1 cellular context compared by ENCODE assay signal in the genomic region with DNA sequence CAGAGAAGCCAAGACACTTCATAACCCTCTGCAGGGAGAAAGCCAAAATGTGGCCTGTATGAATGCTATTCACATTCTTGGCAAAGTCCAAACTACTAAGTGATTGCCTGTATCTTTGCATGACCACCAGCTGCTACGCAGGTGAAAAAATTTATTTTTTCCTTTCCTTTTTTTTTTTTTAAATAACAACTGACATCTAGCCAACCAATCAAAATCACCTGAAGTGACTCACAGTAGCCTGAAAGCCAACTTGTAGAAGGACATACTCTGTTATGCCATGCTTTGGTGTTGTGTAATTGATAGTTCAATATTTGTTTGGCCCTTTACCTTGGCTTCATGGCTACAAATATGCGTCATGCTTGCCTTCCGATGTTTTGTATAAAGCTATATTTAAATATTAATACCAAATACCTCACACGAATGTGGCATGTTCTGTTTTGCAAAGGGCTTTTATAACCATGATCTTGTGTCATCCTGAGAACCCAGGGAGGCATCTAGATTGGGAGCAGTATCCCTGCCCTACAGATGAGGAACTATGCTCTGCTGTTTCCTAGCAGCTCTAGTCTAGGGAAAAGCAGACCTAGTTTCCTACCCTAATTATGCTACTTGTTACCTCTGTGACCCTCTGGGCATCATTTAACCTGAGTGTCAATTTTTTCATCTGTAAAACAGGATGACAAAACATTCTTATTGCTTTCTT.
A peak's percentile ranks its signal among the peaks of the same experiment; 100 is the strongest.
TF ChIP-seq lines count a peak whose summit lies in the region.

No MANE protein-coding gene starts in this region.

TF ChIP-seq in HepG2, 621 proteins besides CTCF, POLR2A, EP300 and RAD21 (continued from another document and continues in another):
- TF ChIP-seq, protein P1, sequence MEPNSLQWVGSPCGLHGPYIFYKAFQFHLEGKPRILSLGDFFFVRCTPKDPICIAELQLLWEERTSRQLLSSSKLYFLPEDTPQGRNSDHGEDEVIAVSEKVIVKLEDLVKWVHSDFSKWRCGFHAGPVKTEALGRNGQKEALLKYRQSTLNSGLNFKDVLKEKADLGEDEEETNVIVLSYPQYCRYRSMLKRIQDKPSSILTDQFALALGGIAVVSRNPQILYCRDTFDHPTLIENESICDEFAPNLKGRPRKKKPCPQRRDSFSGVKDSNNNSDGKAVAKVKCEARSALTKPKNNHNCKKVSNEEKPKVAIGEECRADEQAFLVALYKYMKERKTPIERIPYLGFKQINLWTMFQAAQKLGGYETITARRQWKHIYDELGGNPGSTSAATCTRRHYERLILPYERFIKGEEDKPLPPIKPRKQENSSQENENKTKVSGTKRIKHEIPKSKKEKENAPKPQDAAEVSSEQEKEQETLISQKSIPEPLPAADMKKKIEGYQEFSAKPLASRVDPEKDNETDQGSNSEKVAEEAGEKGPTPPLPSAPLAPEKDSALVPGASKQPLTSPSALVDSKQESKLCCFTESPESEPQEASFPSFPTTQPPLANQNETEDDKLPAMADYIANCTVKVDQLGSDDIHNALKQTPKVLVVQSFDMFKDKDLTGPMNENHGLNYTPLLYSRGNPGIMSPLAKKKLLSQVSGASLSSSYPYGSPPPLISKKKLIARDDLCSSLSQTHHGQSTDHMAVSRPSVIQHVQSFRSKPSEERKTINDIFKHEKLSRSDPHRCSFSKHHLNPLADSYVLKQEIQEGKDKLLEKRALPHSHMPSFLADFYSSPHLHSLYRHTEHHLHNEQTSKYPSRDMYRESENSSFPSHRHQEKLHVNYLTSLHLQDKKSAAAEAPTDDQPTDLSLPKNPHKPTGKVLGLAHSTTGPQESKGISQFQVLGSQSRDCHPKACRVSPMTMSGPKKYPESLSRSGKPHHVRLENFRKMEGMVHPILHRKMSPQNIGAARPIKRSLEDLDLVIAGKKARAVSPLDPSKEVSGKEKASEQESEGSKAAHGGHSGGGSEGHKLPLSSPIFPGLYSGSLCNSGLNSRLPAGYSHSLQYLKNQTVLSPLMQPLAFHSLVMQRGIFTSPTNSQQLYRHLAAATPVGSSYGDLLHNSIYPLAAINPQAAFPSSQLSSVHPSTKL (CRISPR knock-in tag; IDR thresholded peaks at IDR 0.05) = peak; percentile 92
- TF ChIP-seq, protein P2, sequence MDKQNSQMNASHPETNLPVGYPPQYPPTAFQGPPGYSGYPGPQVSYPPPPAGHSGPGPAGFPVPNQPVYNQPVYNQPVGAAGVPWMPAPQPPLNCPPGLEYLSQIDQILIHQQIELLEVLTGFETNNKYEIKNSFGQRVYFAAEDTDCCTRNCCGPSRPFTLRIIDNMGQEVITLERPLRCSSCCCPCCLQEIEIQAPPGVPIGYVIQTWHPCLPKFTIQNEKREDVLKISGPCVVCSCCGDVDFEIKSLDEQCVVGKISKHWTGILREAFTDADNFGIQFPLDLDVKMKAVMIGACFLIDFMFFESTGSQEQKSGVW (CRISPR knock-in tag; IDR thresholded peaks at IDR 0.05; ENCODE audit: borderline replicate concordance) = no peak
- no peak for TF ChIP-seq TGIF2 (CRISPR knock-in tag; IDR thresholded peaks at IDR 0.05)
- TF ChIP-seq RXRB (CRISPR knock-in tag; IDR thresholded peaks at IDR 0.05; ENCODE audit: borderline replicate concordance) = peak; percentile 88
- TF ChIP-seq ZBTB42 (CRISPR knock-in tag; IDR thresholded peaks at IDR 0.05) = no peak
- TF ChIP-seq ZEB1 (IDR thresholded peaks at IDR 0.05; ENCODE audit: insufficient replicate concordance, low read depth) = no peak
- TF ChIP-seq ZNF101 (CRISPR knock-in tag; IDR thresholded peaks at IDR 0.05; ENCODE audit: borderline replicate concordance, low read depth) = no peak
- 0 out of 2 replicates have a peak, but pooled peaks have one; percentile 43 for TF ChIP-seq ATF1 (CRISPR knock-in tag; IDR thresholded peaks at IDR 0.05)
- no peak for TF ChIP-seq ZNF430 (CRISPR knock-in tag; IDR thresholded peaks at IDR 0.05)
- TF ChIP-seq, protein P3, sequence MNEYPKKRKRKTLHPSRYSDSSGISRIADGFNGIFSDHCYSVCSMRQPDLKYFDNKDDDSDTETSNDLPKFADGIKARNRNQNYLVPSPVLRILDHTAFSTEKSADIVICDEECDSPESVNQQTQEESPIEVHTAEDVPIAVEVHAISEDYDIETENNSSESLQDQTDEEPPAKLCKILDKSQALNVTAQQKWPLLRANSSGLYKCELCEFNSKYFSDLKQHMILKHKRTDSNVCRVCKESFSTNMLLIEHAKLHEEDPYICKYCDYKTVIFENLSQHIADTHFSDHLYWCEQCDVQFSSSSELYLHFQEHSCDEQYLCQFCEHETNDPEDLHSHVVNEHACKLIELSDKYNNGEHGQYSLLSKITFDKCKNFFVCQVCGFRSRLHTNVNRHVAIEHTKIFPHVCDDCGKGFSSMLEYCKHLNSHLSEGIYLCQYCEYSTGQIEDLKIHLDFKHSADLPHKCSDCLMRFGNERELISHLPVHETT (CRISPR knock-in tag; conservative IDR thresholded peaks at IDR 0.05) = no peak
- TF ChIP-seq TRIM24 (CRISPR knock-in tag; IDR thresholded peaks at IDR 0.05) = no peak
- no peak for TF ChIP-seq HCFC1 (IDR thresholded peaks at IDR 0.05; ENCODE audit: low read depth, low read length)
- TF ChIP-seq ZNF350 (CRISPR knock-in tag; IDR thresholded peaks at IDR 0.05; ENCODE audit: borderline replicate concordance, low read depth) = no peak
- no peak for TF ChIP-seq ZNF703 (CRISPR knock-in tag; IDR thresholded peaks at IDR 0.05; ENCODE audit: borderline replicate concordance)
- no peak for TF ChIP-seq ZNF589 (CRISPR knock-in tag; conservative IDR thresholded peaks at IDR 0.05)
- peak; percentile 22; the same call in 1 of the 2 replicates for TF ChIP-seq SSRP1 (CRISPR knock-in tag; IDR thresholded peaks at IDR 0.05)
- no peak for TF ChIP-seq ZBTB38 (CRISPR knock-in tag; IDR thresholded peaks at IDR 0.05)
- no peak for TF ChIP-seq ZSCAN12 (CRISPR knock-in tag; IDR thresholded peaks at IDR 0.05)
- no peak; the same call in 1 of the 2 replicates for TF ChIP-seq TBX2 (CRISPR knock-in tag; IDR thresholded peaks at IDR 0.05; ENCODE audit: borderline replicate concordance)
- TF ChIP-seq ZNF326 (CRISPR knock-in tag; IDR thresholded peaks at IDR 0.05; ENCODE audit: borderline replicate concordance) = no peak
- TF ChIP-seq ZNF615 (CRISPR knock-in tag; IDR thresholded peaks at IDR 0.05; ENCODE audit: borderline replicate concordance) = no peak
- TF ChIP-seq PHF8 (CRISPR knock-in tag; IDR thresholded peaks at IDR 0.05) = no peak
- TF ChIP-seq SIN3B (IDR thresholded peaks at IDR 0.05; ENCODE audit: low read length) = no peak
- no peak for TF ChIP-seq SALL2 (CRISPR knock-in tag; IDR thresholded peaks at IDR 0.05)
- TF ChIP-seq, protein P4, sequence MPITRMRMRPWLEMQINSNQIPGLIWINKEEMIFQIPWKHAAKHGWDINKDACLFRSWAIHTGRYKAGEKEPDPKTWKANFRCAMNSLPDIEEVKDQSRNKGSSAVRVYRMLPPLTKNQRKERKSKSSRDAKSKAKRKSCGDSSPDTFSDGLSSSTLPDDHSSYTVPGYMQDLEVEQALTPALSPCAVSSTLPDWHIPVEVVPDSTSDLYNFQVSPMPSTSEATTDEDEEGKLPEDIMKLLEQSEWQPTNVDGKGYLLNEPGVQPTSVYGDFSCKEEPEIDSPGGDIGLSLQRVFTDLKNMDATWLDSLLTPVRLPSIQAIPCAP (CRISPR knock-in tag; IDR thresholded peaks at IDR 0.05; ENCODE audit: low read depth) = no peak
- TF ChIP-seq ZFP90 (CRISPR knock-in tag; IDR thresholded peaks at IDR 0.05; ENCODE audit: borderline replicate concordance) = no peak
- TF ChIP-seq, protein P5, sequence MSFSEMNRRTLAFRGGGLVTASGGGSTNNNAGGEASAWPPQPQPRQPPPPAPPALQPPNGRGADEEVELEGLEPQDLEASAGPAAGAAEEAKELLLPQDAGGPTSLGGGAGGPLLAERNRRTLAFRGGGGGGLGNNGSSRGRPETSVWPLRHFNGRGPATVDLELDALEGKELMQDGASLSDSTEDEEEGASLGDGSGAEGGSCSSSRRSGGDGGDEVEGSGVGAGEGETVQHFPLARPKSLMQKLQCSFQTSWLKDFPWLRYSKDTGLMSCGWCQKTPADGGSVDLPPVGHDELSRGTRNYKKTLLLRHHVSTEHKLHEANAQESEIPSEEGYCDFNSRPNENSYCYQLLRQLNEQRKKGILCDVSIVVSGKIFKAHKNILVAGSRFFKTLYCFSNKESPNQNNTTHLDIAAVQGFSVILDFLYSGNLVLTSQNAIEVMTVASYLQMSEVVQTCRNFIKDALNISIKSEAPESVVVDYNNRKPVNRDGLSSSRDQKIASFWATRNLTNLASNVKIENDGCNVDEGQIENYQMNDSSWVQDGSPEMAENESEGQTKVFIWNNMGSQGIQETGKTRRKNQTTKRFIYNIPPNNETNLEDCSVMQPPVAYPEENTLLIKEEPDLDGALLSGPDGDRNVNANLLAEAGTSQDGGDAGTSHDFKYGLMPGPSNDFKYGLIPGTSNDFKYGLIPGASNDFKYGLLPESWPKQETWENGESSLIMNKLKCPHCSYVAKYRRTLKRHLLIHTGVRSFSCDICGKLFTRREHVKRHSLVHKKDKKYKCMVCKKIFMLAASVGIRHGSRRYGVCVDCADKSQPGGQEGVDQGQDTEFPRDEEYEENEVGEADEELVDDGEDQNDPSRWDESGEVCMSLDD (CRISPR knock-in tag; IDR thresholded peaks at IDR 0.05; ENCODE audit: borderline replicate concordance) = no peak
- no peak for TF ChIP-seq U2AF1 (optimal IDR thresholded peaks at IDR 0.05; ENCODE audit: low read depth, low read length)
- TF ChIP-seq, protein P6, sequence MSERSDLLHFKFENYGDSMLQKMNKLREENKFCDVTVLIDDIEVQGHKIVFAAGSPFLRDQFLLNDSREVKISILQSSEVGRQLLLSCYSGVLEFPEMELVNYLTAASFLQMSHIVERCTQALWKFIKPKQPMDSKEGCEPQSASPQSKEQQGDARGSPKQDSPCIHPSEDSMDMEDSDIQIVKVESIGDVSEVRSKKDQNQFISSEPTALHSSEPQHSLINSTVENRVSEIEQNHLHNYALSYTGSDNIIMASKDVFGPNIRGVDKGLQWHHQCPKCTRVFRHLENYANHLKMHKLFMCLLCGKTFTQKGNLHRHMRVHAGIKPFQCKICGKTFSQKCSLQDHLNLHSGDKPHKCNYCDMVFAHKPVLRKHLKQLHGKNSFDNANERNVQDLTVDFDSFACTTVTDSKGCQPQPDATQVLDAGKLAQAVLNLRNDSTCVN (CRISPR knock-in tag; IDR thresholded peaks at IDR 0.05; ENCODE audit: borderline replicate concordance) = no peak
- no peak for TF ChIP-seq EEA1 (CRISPR knock-in tag; IDR thresholded peaks at IDR 0.05; ENCODE audit: borderline replicate concordance)
- no peak for TF ChIP-seq GFI1 (CRISPR knock-in tag; IDR thresholded peaks at IDR 0.05; ENCODE audit: borderline replicate concordance)
- TF ChIP-seq ATAD3A (CRISPR knock-in tag; IDR thresholded peaks at IDR 0.05) = no peak
- no peak for TF ChIP-seq CBX2 (IDR thresholded peaks at IDR 0.05; ENCODE audit: low read depth, low read length)
- TF ChIP-seq CBX2 (CRISPR knock-in tag; IDR thresholded peaks at IDR 0.05; ENCODE audit: low read depth) = no peak
- TF ChIP-seq SRSF1 (optimal IDR thresholded peaks at IDR 0.05; ENCODE audit: low read depth, low read length) = no peak
- TF ChIP-seq SP5 (CRISPR knock-in tag; IDR thresholded peaks at IDR 0.05; ENCODE audit: borderline replicate concordance, low read depth) = peak; percentile 13; the same call in 1 of the 2 replicates
- TF ChIP-seq ZNF652 (CRISPR knock-in tag; IDR thresholded peaks at IDR 0.05; ENCODE audit: borderline replicate concordance, low read depth) = no peak
- TF ChIP-seq ZNF563 (CRISPR knock-in tag; IDR thresholded peaks at IDR 0.05) = no peak
- TF ChIP-seq ZSCAN31 (CRISPR knock-in tag; IDR thresholded peaks at IDR 0.05; ENCODE audit: low read depth) = no peak
- no peak for TF ChIP-seq ZNF3 (CRISPR knock-in tag; IDR thresholded peaks at IDR 0.05)
- no peak for TF ChIP-seq KLF16 (CRISPR knock-in tag; IDR thresholded peaks at IDR 0.05)
- TF ChIP-seq, protein P7, sequence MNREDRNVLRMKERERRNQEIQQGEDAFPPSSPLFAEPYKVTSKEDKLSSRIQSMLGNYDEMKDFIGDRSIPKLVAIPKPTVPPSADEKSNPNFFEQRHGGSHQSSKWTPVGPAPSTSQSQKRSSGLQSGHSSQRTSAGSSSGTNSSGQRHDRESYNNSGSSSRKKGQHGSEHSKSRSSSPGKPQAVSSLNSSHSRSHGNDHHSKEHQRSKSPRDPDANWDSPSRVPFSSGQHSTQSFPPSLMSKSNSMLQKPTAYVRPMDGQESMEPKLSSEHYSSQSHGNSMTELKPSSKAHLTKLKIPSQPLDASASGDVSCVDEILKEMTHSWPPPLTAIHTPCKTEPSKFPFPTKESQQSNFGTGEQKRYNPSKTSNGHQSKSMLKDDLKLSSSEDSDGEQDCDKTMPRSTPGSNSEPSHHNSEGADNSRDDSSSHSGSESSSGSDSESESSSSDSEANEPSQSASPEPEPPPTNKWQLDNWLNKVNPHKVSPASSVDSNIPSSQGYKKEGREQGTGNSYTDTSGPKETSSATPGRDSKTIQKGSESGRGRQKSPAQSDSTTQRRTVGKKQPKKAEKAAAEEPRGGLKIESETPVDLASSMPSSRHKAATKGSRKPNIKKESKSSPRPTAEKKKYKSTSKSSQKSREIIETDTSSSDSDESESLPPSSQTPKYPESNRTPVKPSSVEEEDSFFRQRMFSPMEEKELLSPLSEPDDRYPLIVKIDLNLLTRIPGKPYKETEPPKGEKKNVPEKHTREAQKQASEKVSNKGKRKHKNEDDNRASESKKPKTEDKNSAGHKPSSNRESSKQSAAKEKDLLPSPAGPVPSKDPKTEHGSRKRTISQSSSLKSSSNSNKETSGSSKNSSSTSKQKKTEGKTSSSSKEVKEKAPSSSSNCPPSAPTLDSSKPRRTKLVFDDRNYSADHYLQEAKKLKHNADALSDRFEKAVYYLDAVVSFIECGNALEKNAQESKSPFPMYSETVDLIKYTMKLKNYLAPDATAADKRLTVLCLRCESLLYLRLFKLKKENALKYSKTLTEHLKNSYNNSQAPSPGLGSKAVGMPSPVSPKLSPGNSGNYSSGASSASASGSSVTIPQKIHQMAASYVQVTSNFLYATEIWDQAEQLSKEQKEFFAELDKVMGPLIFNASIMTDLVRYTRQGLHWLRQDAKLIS (CRISPR knock-in tag; IDR thresholded peaks at IDR 0.05) = no peak
- 0 out of 2 replicates have a peak, but pooled peaks have one; percentile 57 for TF ChIP-seq FOXA1 (IDR thresholded peaks at IDR 0.05)
- TF ChIP-seq FOXA1 (CRISPR knock-in tag; IDR thresholded peaks at IDR 0.05) = peak; percentile 87
- TF ChIP-seq KMT2A (CRISPR knock-in tag; IDR thresholded peaks at IDR 0.05) = no peak
- TF ChIP-seq, protein P8, sequence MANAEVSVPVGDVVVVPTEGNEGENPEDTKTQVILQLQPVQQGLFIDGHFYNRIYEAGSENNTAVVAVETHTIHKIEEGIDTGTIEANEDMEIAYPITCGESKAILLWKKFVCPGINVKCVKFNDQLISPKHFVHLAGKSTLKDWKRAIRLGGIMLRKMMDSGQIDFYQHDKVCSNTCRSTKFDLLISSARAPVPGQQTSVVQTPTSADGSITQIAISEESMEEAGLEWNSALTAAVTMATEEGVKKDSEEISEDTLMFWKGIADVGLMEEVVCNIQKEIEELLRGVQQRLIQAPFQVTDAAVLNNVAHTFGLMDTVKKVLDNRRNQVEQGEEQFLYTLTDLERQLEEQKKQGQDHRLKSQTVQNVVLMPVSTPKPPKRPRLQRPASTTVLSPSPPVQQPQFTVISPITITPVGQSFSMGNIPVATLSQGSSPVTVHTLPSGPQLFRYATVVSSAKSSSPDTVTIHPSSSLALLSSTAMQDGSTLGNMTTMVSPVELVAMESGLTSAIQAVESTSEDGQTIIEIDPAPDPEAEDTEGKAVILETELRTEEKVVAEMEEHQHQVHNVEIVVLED (CRISPR knock-in tag; IDR thresholded peaks at IDR 0.05; ENCODE audit: borderline replicate concordance) = no peak
- peak; percentile 15; the same call in 1 of the 2 replicates for TF ChIP-seq IRF2 (CRISPR knock-in tag; IDR thresholded peaks at IDR 0.05)
- no peak for TF ChIP-seq SCMH1 (CRISPR knock-in tag; IDR thresholded peaks at IDR 0.05; ENCODE audit: borderline replicate concordance)
- TF ChIP-seq ZNF383 (CRISPR knock-in tag; IDR thresholded peaks at IDR 0.05; ENCODE audit: borderline replicate concordance) = no peak
